In the genomic region with DNA sequence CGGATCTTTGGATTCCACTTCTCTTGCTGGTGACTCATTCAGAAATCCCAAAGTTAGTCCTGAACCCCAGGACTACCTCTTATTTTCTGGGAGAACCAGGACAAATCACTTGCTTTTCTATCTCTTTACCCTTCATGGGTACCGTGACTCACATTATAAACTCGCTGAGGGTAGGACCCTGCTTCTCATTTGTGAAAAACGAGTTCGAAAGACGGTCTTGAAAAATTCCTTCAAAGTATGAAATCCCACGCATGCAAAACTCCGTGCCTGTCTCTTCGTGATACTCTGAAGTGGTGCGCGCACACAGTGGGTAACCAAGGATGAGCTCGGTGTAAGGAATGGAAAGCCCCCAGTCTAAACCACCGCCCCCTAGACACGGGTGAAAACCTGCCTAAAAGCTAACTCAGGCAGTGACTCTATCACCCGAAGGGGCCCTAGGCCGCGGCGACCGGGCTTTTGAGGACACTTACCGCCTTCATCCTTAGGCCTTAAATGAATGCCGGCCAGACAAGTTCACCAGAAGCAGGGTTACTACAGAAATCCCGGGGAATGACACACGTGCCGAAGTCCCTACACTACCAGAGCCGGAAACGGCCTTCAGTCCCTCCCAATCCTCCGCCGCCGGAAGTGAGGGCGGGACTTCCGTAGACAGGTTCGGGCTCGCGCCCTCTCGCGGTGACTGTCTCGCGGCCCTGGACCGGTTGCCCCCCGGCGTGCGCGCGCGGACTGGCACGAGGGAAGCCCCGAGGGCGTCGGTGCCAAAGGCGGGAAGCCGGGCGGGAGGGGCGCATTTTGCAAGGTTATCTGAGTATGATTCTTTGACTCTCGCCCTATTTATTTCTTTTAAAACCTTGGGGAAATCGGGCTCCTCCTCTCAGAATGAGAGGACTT, we compare ENCODE assay signal across 8 cellular contexts. TPM values are rescaled to one million over a fixed set of nuclear protein-coding genes. Genes with fewer than 3 reads are reported as not detected.
DNase-seq lines count a peak whose midpoint lies in the region; ATAC-seq and TF ChIP-seq lines count a peak whose summit lies in the region.

A gene with protein sequence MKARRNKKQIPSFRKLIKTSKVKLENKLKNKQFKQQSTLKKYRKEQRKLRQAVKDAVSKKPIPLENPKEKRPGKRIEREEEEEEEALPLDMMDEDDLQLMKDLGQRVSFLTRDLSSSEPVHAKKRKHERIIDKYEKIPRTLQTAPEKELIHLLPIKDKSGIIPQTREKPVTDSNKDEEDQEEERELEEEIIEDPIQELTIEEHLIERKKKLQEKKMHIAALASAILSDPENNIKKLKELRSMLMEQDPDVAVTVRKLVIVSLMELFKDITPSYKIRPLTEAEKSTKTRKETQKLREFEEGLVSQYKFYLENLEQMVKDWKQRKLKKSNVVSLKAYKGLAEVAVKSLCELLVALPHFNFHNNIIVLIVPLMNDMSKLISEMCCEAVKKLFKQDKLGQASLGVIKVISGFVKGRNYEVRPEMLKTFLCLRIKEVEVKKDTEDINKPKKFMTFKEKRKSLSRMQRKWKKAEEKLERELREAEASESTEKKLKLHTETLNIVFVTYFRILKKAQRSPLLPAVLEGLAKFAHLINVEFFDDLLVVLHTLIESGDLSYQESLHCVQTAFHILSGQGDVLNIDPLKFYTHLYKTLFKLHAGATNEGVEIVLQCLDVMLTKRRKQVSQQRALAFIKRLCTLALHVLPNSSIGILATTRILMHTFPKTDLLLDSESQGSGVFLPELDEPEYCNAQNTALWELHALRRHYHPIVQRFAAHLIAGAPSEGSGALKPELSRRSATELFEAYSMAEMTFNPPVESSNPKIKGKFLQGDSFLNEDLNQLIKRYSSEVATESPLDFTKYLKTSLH (minus strand): TSS at position 580 of the 891 bp plus-strand sequence. CDS start 101 bp downstream, at position 479.

- H3K9me3 ChIP-seq in osteoblast (ENCODE audit: low read depth, low read length), result no peaks in the 10 kb centered on the region
- H3K9me3 ChIP-seq in thoracic aorta, result no peaks in the 10 kb centered on the region

- peaks cover 3% of the 10 kb centered on the region for H4K20me1 ChIP-seq in osteoblast (ENCODE audit: insufficient read depth, low read length)

- peak within 1 kb of the TSS; percentile 91 for H3K4me2 ChIP-seq in osteoblast (ENCODE audit: insufficient read depth, low read length)

- H3K4me1 ChIP-seq in osteoblast (ENCODE audit: insufficient read depth, low read length) (peaks cover 27% of the 10 kb centered on the region), thoracic aorta (ENCODE audit: control insufficient read depth in 1 of 2, low read depth in 2 of 2) (peaks cover 13 to 16% of the 10 kb centered on the region in 2 donors)

- H3K27me3 ChIP-seq in osteoblast (ENCODE audit: insufficient read depth, low read length) (no peaks in the 10 kb centered on the region), thoracic aorta (replicated peaks; ENCODE audit: insufficient read depth) (no peaks in the 10 kb centered on the region)

- peak; percentile 81 for TF ChIP-seq CTCF in glutamatergic neuron (IDR thresholded peaks at IDR 0.05; ENCODE audit: partially characterized antibody, unreplicated experiment)
- peak; percentile 67 for TF ChIP-seq CTCF in osteoblast (IDR thresholded peaks at IDR 0.05; ENCODE audit: extremely low read depth, low read depth, low read length)
- TF ChIP-seq CTCF in thoracic aorta (IDR thresholded peaks at IDR 0.05), result peak; percentile 72

- ATAC-seq in HG02588 (IDR thresholded peaks at IDR 0.05; ENCODE audit: unreplicated experiment) (peak; percentile 99), thoracic aorta (ENCODE audit: insufficient number of reproducible peaks, low FRiP score, low read depth) (peak; percentile 71)

- H3K4me3 Mint-ChIP-seq in activated naive CD8-positive, alpha-beta T cell, result peak within 1 kb of the TSS; percentile 99
- peak within 1 kb of the TSS; percentile 94 for H3K4me3 Mint-ChIP-seq in glutamatergic neuron (ENCODE audit: unreplicated experiment)

- no peaks in the 10 kb centered on the region for H3K9me3 Mint-ChIP-seq in activated naive CD8-positive, alpha-beta T cell (ENCODE audit: low read depth)
- peaks cover 2% of the 10 kb centered on the region for H3K9me3 Mint-ChIP-seq in glutamatergic neuron (ENCODE audit: unreplicated experiment)

- peak within 1 kb of the TSS; percentile 91 for H3K4me3 ChIP-seq in osteoblast (ENCODE audit: insufficient read depth, low read length)
- H3K4me3 ChIP-seq in thoracic aorta, result peak within 1 kb of the TSS; percentile 85

- DNase-seq in NCI-H1048 (lab: John Stamatoyannopoulos, UW), result peak; percentile 86
- DNase-seq in SKM-1 (lab: John Stamatoyannopoulos, UW; ENCODE audit: unreplicated experiment), result peak; percentile 85
- peak; percentile 98 for DNase-seq in glutamatergic neuron
- DNase-seq in osteoblast (ENCODE audit: insufficient read length, low spot score, missing footprints), result peak; percentile 93
- DNase-seq in thoracic aorta (ENCODE audit: low spot score), result peak; percentile 85

- H3K27ac Mint-ChIP-seq in activated naive CD8-positive, alpha-beta T cell, result peak within 1 kb of the TSS; percentile 99
- H3K27ac Mint-ChIP-seq in glutamatergic neuron (ENCODE audit: unreplicated experiment), result peak within 1 kb of the TSS; percentile 57

- peaks cover 19% of the 10 kb centered on the region for H3K36me3 Mint-ChIP-seq in activated naive CD8-positive, alpha-beta T cell
- no peaks in the 10 kb centered on the region for H3K36me3 Mint-ChIP-seq in glutamatergic neuron (ENCODE audit: unreplicated experiment)

- H3K79me2 ChIP-seq in osteoblast (ENCODE audit: insufficient read depth, low read length), result peaks cover 32% of the 10 kb centered on the region

- peaks cover 5% of the 10 kb centered on the region for H3K36me3 ChIP-seq in osteoblast (ENCODE audit: insufficient read depth, low read length)
- H3K36me3 ChIP-seq in thoracic aorta, result no peaks in the 10 kb centered on the region

- TF ChIP-seq POLR2A in GM10847 (IDR thresholded peaks at IDR 0.05; ENCODE audit: extremely low read depth, insufficient read length), result peak; percentile 71

- peaks cover 34% of the 10 kb centered on the region for H3K4me1 Mint-ChIP-seq in activated naive CD8-positive, alpha-beta T cell (ENCODE audit: low read depth)
- H3K4me1 Mint-ChIP-seq in glutamatergic neuron (ENCODE audit: low read depth, unreplicated experiment), result peaks cover 3% of the 10 kb centered on the region

- peak within 1 kb of the TSS; percentile 90 for H3K27ac ChIP-seq in osteoblast (ENCODE audit: low read depth, low read length)
- peak within 1 kb of the TSS; percentile 55 to 63 for H3K27ac ChIP-seq in thoracic aorta

- peaks cover 7% of the 10 kb centered on the region for H3K27me3 Mint-ChIP-seq in activated naive CD8-positive, alpha-beta T cell
- H3K27me3 Mint-ChIP-seq in glutamatergic neuron (ENCODE audit: unreplicated experiment), result peaks cover 2% of the 10 kb centered on the region

- H2AFZ ChIP-seq in osteoblast (ENCODE audit: low read length), result peak within 1 kb of the TSS; percentile 97

RNA-seq across cellular contexts. Expression of the gene that starts here (rescaled TPM):
- 11.6 TPM for total RNA-seq in glutamatergic neuron (ENCODE audit: unreplicated experiment)
- 19.4 and 21.0 TPM in 2 replicates for total RNA-seq in osteoblast
- total RNA-seq in thoracic aorta, result 10 to 100 TPM; 11.1 to 22.5 TPM

Comparison
In these comparisons a context has a peak if more than half of its experiments do, and no peak if none do; other contexts are left out.
1. Peak in every context shown above with its lines: DNase-seq, ATAC-seq, H3K4me3 ChIP-seq and H3K27ac ChIP-seq.